Comparison of ENCODE assay signal across 1 cellular context in the genomic region with DNA sequence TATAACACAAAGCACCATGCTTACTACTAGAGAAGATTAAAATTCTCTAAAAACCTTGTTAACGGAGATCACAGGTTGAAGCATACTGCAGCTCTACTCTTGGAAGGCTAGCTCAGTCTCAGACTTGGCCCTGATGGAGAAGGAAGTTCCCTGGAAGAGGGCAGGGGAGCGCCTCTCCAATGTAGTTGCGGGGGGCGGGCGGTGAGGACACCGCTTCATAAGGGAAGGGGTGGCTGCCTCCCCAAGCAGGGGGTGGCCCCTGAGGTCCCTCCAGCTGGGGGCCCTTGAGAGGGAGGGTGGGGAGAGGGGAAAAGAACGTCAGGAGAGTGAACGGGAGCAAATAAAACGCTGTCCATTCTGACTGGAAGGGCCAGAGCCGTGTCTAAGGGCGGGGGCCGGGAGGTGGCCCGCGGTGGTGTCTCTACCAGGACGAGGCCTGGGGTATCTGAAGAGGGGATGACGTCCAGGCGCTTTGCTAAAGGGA.
TF ChIP-seq lines count a peak whose summit lies in the region.

No MANE protein-coding gene starts in this region.

TF ChIP-seq in K562, 482 proteins besides CTCF, POLR2A, EP300 and RAD21 (continued from another document and continues in another):
- no peak for TF ChIP-seq MYC (IDR thresholded peaks at IDR 0.05; ENCODE audit: low read depth, low read length)
- TF ChIP-seq MYC (CRISPR knock-in tag; IDR thresholded peaks at IDR 0.05; ENCODE audit: borderline replicate concordance, low read depth) = no peak
- TF ChIP-seq SPI1 (IDR thresholded peaks at IDR 0.05; ENCODE audit: borderline replicate concordance, low read depth, low read length) = no peak
- TF ChIP-seq, protein P1, sequence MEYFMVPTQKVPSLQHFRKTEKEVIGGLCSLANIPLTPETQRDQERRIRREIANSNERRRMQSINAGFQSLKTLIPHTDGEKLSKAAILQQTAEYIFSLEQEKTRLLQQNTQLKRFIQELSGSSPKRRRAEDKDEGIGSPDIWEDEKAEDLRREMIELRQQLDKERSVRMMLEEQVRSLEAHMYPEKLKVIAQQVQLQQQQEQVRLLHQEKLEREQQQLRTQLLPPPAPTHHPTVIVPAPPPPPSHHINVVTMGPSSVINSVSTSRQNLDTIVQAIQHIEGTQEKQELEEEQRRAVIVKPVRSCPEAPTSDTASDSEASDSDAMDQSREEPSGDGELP (CRISPR knock-in tag; IDR thresholded peaks at IDR 0.05; ENCODE audit: borderline replicate concordance) = peak; percentile 49; the same call in 1 of the 2 replicates
- no peak for TF ChIP-seq HLTF (IDR thresholded peaks at IDR 0.05)
- TF ChIP-seq, protein P2, sequence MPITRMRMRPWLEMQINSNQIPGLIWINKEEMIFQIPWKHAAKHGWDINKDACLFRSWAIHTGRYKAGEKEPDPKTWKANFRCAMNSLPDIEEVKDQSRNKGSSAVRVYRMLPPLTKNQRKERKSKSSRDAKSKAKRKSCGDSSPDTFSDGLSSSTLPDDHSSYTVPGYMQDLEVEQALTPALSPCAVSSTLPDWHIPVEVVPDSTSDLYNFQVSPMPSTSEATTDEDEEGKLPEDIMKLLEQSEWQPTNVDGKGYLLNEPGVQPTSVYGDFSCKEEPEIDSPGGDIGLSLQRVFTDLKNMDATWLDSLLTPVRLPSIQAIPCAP (CRISPR knock-in tag; IDR thresholded peaks at IDR 0.05; ENCODE audit: borderline replicate concordance) = no peak
- TF ChIP-seq, protein P3, sequence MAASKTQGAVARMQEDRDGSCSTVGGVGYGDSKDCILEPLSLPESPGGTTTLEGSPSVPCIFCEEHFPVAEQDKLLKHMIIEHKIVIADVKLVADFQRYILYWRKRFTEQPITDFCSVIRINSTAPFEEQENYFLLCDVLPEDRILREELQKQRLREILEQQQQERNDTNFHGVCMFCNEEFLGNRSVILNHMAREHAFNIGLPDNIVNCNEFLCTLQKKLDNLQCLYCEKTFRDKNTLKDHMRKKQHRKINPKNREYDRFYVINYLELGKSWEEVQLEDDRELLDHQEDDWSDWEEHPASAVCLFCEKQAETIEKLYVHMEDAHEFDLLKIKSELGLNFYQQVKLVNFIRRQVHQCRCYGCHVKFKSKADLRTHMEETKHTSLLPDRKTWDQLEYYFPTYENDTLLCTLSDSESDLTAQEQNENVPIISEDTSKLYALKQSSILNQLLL (CRISPR knock-in tag; IDR thresholded peaks at IDR 0.05; ENCODE audit: borderline replicate concordance) = no peak
- no peak for TF ChIP-seq MECOM (CRISPR knock-in tag; IDR thresholded peaks at IDR 0.05)
- TF ChIP-seq, protein P4, sequence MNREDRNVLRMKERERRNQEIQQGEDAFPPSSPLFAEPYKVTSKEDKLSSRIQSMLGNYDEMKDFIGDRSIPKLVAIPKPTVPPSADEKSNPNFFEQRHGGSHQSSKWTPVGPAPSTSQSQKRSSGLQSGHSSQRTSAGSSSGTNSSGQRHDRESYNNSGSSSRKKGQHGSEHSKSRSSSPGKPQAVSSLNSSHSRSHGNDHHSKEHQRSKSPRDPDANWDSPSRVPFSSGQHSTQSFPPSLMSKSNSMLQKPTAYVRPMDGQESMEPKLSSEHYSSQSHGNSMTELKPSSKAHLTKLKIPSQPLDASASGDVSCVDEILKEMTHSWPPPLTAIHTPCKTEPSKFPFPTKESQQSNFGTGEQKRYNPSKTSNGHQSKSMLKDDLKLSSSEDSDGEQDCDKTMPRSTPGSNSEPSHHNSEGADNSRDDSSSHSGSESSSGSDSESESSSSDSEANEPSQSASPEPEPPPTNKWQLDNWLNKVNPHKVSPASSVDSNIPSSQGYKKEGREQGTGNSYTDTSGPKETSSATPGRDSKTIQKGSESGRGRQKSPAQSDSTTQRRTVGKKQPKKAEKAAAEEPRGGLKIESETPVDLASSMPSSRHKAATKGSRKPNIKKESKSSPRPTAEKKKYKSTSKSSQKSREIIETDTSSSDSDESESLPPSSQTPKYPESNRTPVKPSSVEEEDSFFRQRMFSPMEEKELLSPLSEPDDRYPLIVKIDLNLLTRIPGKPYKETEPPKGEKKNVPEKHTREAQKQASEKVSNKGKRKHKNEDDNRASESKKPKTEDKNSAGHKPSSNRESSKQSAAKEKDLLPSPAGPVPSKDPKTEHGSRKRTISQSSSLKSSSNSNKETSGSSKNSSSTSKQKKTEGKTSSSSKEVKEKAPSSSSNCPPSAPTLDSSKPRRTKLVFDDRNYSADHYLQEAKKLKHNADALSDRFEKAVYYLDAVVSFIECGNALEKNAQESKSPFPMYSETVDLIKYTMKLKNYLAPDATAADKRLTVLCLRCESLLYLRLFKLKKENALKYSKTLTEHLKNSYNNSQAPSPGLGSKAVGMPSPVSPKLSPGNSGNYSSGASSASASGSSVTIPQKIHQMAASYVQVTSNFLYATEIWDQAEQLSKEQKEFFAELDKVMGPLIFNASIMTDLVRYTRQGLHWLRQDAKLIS (CRISPR knock-in tag; IDR thresholded peaks at IDR 0.05) = peak; percentile 19; the same call in 1 of the 2 replicates
- TF ChIP-seq, protein P5, sequence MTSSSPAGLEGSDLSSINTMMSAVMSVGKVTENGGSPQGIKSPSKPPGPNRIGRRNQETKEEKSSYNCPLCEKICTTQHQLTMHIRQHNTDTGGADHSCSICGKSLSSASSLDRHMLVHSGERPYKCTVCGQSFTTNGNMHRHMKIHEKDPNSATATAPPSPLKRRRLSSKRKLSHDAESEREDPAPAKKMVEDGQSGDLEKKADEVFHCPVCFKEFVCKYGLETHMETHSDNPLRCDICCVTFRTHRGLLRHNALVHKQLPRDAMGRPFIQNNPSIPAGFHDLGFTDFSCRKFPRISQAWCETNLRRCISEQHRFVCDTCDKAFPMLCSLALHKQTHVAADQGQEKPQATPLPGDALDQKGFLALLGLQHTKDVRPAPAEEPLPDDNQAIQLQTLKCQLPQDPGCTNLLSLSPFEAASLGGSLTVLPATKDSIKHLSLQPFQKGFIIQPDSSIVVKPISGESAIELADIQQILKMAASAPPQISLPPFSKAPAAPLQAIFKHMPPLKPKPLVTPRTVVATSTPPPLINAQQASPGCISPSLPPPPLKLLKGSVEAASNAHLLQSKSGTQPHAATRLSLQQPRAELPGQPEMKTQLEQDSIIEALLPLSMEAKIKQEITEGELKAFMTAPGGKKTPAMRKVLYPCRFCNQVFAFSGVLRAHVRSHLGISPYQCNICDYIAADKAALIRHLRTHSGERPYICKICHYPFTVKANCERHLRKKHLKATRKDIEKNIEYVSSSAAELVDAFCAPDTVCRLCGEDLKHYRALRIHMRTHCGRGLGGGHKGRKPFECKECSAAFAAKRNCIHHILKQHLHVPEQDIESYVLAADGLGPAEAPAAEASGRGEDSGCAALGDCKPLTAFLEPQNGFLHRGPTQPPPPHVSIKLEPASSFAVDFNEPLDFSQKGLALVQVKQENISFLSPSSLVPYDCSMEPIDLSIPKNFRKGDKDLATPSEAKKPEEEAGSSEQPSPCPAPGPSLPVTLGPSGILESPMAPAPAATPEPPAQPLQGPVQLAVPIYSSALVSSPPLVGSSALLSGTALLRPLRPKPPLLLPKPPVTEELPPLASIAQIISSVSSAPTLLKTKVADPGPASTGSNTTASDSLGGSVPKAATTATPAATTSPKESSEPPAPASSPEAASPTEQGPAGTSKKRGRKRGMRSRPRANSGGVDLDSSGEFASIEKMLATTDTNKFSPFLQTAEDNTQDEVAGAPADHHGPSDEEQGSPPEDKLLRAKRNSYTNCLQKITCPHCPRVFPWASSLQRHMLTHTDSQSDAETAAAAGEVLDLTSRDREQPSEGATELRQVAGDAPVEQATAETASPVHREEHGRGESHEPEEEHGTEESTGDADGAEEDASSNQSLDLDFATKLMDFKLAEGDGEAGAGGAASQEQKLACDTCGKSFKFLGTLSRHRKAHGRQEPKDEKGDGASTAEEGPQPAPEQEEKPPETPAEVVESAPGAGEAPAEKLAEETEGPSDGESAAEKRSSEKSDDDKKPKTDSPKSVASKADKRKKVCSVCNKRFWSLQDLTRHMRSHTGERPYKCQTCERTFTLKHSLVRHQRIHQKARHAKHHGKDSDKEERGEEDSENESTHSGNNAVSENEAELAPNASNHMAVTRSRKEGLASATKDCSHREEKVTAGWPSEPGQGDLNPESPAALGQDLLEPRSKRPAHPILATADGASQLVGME (CRISPR knock-in tag; IDR thresholded peaks at IDR 0.05) = no peak
- TF ChIP-seq, protein P6, sequence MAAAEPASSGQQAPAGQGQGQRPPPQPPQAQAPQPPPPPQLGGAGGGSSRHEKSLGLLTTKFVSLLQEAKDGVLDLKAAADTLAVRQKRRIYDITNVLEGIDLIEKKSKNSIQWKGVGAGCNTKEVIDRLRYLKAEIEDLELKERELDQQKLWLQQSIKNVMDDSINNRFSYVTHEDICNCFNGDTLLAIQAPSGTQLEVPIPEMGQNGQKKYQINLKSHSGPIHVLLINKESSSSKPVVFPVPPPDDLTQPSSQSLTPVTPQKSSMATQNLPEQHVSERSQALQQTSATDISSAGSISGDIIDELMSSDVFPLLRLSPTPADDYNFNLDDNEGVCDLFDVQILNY (CRISPR knock-in tag; IDR thresholded peaks at IDR 0.05) = no peak
- TF ChIP-seq SRSF7 (optimal IDR thresholded peaks at IDR 0.05; ENCODE audit: low read depth, low read length) = no peak
- no peak for TF ChIP-seq ZC3H11A (IDR thresholded peaks at IDR 0.05; ENCODE audit: low read depth, low read length)
- TF ChIP-seq PYGO2 (tag; IDR thresholded peaks at IDR 0.05) = no peak
- no peak for TF ChIP-seq ZNF444 (CRISPR knock-in tag; IDR thresholded peaks at IDR 0.05)
- no peak; the same call in 1 of the 2 replicates for TF ChIP-seq PML (IDR thresholded peaks at IDR 0.05; ENCODE audit: low read length)
- TF ChIP-seq, protein P7, sequence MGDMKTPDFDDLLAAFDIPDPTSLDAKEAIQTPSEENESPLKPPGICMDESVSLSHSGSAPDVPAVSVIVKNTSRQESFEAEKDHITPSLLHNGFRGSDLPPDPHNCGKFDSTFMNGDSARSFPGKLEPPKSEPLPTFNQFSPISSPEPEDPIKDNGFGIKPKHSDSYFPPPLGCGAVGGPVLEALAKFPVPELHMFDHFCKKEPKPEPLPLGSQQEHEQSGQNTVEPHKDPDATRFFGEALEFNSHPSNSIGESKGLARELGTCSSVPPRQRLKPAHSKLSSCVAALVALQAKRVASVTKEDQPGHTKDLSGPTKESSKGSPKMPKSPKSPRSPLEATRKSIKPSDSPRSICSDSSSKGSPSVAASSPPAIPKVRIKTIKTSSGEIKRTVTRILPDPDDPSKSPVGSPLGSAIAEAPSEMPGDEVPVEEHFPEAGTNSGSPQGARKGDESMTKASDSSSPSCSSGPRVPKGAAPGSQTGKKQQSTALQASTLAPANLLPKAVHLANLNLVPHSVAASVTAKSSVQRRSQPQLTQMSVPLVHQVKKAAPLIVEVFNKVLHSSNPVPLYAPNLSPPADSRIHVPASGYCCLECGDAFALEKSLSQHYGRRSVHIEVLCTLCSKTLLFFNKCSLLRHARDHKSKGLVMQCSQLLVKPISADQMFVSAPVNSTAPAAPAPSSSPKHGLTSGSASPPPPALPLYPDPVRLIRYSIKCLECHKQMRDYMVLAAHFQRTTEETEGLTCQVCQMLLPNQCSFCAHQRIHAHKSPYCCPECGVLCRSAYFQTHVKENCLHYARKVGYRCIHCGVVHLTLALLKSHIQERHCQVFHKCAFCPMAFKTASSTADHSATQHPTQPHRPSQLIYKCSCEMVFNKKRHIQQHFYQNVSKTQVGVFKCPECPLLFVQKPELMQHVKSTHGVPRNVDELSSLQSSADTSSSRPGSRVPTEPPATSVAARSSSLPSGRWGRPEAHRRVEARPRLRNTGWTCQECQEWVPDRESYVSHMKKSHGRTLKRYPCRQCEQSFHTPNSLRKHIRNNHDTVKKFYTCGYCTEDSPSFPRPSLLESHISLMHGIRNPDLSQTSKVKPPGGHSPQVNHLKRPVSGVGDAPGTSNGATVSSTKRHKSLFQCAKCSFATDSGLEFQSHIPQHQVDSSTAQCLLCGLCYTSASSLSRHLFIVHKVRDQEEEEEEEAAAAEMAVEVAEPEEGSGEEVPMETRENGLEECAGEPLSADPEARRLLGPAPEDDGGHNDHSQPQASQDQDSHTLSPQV (IDR thresholded peaks at IDR 0.05) = no peak
- no peak for TF ChIP-seq GATAD2B (IDR thresholded peaks at IDR 0.05; ENCODE audit: borderline replicate concordance)
- TF ChIP-seq, protein P8, sequence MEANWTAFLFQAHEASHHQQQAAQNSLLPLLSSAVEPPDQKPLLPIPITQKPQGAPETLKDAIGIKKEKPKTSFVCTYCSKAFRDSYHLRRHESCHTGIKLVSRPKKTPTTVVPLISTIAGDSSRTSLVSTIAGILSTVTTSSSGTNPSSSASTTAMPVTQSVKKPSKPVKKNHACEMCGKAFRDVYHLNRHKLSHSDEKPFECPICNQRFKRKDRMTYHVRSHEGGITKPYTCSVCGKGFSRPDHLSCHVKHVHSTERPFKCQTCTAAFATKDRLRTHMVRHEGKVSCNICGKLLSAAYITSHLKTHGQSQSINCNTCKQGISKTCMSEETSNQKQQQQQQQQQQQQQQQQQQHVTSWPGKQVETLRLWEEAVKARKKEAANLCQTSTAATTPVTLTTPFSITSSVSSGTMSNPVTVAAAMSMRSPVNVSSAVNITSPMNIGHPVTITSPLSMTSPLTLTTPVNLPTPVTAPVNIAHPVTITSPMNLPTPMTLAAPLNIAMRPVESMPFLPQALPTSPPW (CRISPR knock-in tag; IDR thresholded peaks at IDR 0.05) = peak; percentile 61; the same call in 1 of the 2 replicates
- TF ChIP-seq, protein P9, sequence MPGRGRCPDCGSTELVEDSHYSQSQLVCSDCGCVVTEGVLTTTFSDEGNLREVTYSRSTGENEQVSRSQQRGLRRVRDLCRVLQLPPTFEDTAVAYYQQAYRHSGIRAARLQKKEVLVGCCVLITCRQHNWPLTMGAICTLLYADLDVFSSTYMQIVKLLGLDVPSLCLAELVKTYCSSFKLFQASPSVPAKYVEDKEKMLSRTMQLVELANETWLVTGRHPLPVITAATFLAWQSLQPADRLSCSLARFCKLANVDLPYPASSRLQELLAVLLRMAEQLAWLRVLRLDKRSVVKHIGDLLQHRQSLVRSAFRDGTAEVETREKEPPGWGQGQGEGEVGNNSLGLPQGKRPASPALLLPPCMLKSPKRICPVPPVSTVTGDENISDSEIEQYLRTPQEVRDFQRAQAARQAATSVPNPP (IDR thresholded peaks at IDR 0.05; ENCODE audit: borderline replicate concordance, insufficient read depth, insufficient read length) = no peak
- TF ChIP-seq ZKSCAN1 (IDR thresholded peaks at IDR 0.05; ENCODE audit: low read depth, low read length) = no peak
- TF ChIP-seq BRCA1 (IDR thresholded peaks at IDR 0.05) = no peak
- no peak for TF ChIP-seq BRCA1 (CRISPR knock-in tag; IDR thresholded peaks at IDR 0.05)
- no peak for TF ChIP-seq BHLHE40 (IDR thresholded peaks at IDR 0.05; ENCODE audit: low read length)
- TF ChIP-seq KDM1A (IDR thresholded peaks at IDR 0.05) = no peak
- no peak for TF ChIP-seq NFE2 (IDR thresholded peaks at IDR 0.05; ENCODE audit: low read depth)
- TF ChIP-seq, protein P10, sequence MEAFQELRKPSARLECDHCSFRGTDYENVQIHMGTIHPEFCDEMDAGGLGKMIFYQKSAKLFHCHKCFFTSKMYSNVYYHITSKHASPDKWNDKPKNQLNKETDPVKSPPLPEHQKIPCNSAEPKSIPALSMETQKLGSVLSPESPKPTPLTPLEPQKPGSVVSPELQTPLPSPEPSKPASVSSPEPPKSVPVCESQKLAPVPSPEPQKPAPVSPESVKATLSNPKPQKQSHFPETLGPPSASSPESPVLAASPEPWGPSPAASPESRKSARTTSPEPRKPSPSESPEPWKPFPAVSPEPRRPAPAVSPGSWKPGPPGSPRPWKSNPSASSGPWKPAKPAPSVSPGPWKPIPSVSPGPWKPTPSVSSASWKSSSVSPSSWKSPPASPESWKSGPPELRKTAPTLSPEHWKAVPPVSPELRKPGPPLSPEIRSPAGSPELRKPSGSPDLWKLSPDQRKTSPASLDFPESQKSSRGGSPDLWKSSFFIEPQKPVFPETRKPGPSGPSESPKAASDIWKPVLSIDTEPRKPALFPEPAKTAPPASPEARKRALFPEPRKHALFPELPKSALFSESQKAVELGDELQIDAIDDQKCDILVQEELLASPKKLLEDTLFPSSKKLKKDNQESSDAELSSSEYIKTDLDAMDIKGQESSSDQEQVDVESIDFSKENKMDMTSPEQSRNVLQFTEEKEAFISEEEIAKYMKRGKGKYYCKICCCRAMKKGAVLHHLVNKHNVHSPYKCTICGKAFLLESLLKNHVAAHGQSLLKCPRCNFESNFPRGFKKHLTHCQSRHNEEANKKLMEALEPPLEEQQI (IDR thresholded peaks at IDR 0.05) = no peak
- no peak for TF ChIP-seq TAF15 (IDR thresholded peaks at IDR 0.05; ENCODE audit: low read depth, low read length)
- TF ChIP-seq SMARCA5 (IDR thresholded peaks at IDR 0.05) = 0 out of 2 replicates have a peak, but pooled peaks have one; percentile 18
- no peak for TF ChIP-seq POLR2G (IDR thresholded peaks at IDR 0.05; ENCODE audit: low read depth, low read length)
